8 cellular contexts compared by ENCODE assay signal in the genomic region with DNA sequence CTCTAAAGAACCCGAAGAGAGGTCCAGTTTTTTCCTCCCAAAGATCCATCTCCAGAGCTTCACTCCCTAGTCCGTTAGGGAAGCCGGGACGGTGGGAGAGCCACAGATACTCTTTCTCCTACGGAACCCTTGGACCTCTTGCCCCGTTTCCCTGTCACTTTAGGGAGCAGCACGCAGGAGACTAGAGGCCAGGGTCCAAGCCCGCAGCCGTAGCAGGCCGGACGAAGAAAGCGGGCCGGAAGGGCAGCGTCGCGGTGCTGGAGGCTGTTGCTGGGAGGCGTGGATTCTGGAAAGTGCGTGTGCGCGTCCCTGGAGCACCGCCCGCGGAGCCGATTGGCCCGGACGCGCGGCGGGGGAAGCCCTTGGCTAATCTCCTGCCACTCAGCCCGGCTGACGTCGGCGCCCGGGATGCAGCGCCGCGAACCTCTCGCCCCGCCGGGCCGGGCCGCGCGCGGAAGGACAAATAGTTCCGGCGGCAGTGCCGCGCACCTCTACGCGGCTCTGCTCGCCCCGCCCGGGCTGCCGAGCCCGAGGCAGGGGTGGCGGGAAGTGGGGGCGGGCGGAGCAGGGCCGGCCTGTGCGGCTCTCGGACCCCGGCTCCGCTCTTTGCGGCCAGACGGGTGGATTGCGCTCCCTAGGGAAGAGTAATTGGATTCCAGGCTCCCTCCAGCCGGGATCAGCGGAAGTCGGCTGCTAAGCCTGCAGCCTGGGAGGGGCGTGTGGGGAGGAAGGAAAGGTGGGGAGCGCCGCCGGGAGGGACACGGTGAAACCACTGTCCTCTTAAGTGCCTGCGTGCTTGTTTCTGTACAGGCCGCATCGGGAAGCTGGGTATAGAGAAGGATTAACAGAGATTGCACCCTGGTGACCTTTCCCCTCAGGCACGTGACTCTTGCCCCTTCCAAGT. TPM values are rescaled to one million over a fixed set of nuclear protein-coding genes. Genes with fewer than 3 reads are reported as not detected.
DNase-seq lines count a peak whose midpoint lies in the region; ATAC-seq and TF ChIP-seq lines count a peak whose summit lies in the region.

No MANE protein-coding gene starts in this region.

- H3K4me3 ChIP-seq in IMR-90 (ENCODE audit: insufficient read depth, low read depth, low read length) (peak overlapping the region; percentile 58), esophagus (ENCODE audit: low read depth in 1 of 2, low read length in 2 of 2) (peak overlapping the region; percentile 71 to 74), mucosa of stomach (ENCODE audit: low read length) (peak overlapping the region; percentile 64)

- peak overlapping the region; percentile 88 for H3K4ac ChIP-seq in IMR-90 (ENCODE audit: low read depth, low read length)

- peak; percentile 94 for ATAC-seq in GM21529 (IDR thresholded peaks at IDR 0.05; ENCODE audit: unreplicated experiment)
- ATAC-seq in IMR-90 (ENCODE audit: low read depth), result peak; percentile 97

- dilution Hi-C loops in IMR-90 (cut with HindIII; ENCODE audit: low sequenced_read_pairs, unreplicated experiment), result no loop called here

- no peaks in the 10 kb centered on the region for H3K27me3 ChIP-seq in IMR-90 (ENCODE audit: control insufficient read depth, insufficient read depth, low read length)
- no peaks in the 10 kb centered on the region for H3K27me3 ChIP-seq in esophagus (ENCODE audit: control insufficient read depth in 1 of 2, insufficient read depth in 2 of 2, low read length in 2 of 2)
- H3K27me3 ChIP-seq in mucosa of stomach (ENCODE audit: control insufficient read depth, insufficient read depth, low read length), result no peaks in the 10 kb centered on the region

- peak overlapping the region; percentile 98 for H3K56ac ChIP-seq in IMR-90 (ENCODE audit: extremely low read depth, insufficient read depth, low read length)

- H3K4me1 Mint-ChIP-seq in activated T-cell treated with anti-CD3 and anti-CD28 coated beads, Interleukin-2, amount 50 U/mL, for 24 hours (ENCODE audit: low read depth), result peaks cover 26% of the 10 kb centered on the region

- CTCF ChIA-PET in IMR-90 (lab: Yijun Ruan, JAX), result interaction anchor here (0.5 to 1.0 kb wide), 3 partner anchors 14 to 327 kb away, joined by 3 to 4 read pairs (median 3); no protein-coding TSS in a partner anchor

- H2BK20ac ChIP-seq in IMR-90 (ENCODE audit: low read depth, low read length), result peak overlapping the region; percentile 38

- peak overlapping the region; percentile 92 for H3K23ac ChIP-seq in IMR-90 (ENCODE audit: low read depth, low read length)

- H3K27ac Mint-ChIP-seq in activated T-cell treated with anti-CD3 and anti-CD28 coated beads, Interleukin-2, amount 50 U/mL, for 24 hours, result peak overlapping the region; percentile 89

- H2AK9ac ChIP-seq in IMR-90 (replicated peaks; ENCODE audit: low read depth, low read length, poor library complexity), result peak overlapping the region; percentile 96

- DNase-seq in DMS153 treated with DMSO at 0.1 percent for 48 hours (lab: John Stamatoyannopoulos, UW; ENCODE audit: unreplicated experiment) (peak; percentile 52), IMR-90 (peak; percentile 95), OCI-M1 (lab: John Stamatoyannopoulos, UW) (peak; percentile 95)
- DNase-seq in activated T-cell treated with anti-CD3 and anti-CD28 coated beads, Interleukin-2, amount 50 U/mL, for 24 hours, result peak; percentile 90
- peak; percentile 26 to 56 for DNase-seq in stimulated activated CD8-positive, alpha-beta memory T cell treated with anti-CD3 and anti-CD28 coated beads, Interleukin-4, amount 100 ng/mL, for 4 hours (ENCODE audit: low read depth in 2 of 2, low spot score in 1 of 2)

- no TSS peak for BruUV-seq in IMR-90 (replicated peaks; lab: Mats Ljungman, UMichigan)

- peak overlapping the region; percentile 73 for H2BK120ac ChIP-seq in IMR-90 (ENCODE audit: low read depth, low read length)

- peaks cover 6% of the 10 kb centered on the region; the same call in 1 of the 2 replicates for H3K4me1 ChIP-seq in IMR-90 (ENCODE audit: control insufficient read depth, insufficient read depth, low read length)
- no peaks in the 10 kb centered on the region for H3K4me1 ChIP-seq in esophagus (ENCODE audit: control insufficient read depth in 2 of 2, insufficient read depth in 2 of 2, low read length in 1 of 2)
- peaks cover 15% of the 10 kb centered on the region for H3K4me1 ChIP-seq in mucosa of stomach (ENCODE audit: control insufficient read depth, insufficient read depth, low read length)

- H3K27ac ChIP-seq in IMR-90 (ENCODE audit: insufficient read depth, low read length) (peak overlapping the region; percentile 91), esophagus (ENCODE audit: low read depth in 2 of 2, low read length in 1 of 2) (peak overlapping the region; percentile 90 to 96)

- H4K8ac ChIP-seq in IMR-90 (ENCODE audit: low read depth in 2 of 2, low read length in 2 of 2), result peak overlapping the region; percentile 89 to 98

- H3K9me3 ChIP-seq in IMR-90 (ENCODE audit: control insufficient read depth, insufficient read depth, low read length) (no peaks in the 10 kb centered on the region), esophagus (ENCODE audit: control insufficient read depth in 2 of 2, insufficient read depth in 1 of 2, low read depth in 1 of 2, low read length in 1 of 2) (no peaks in the 10 kb centered on the region), mucosa of stomach (ENCODE audit: control insufficient read depth, low read length) (no peaks in the 10 kb centered on the region)

- H3K27me3 Mint-ChIP-seq in activated T-cell treated with anti-CD3 and anti-CD28 coated beads, Interleukin-2, amount 50 U/mL, for 24 hours, result no peaks in the 10 kb centered on the region

- peak overlapping the region; percentile 63; the same call in 2 of the 3 replicates for H2BK15ac ChIP-seq in IMR-90 (ENCODE audit: low read depth, low read length)

- TF ChIP-seq POLR2A in IMR-90 (IDR thresholded peaks at IDR 0.05; ENCODE audit: low read depth, low read length), result peak; percentile 83

- in situ Hi-C loops in IMR-90 (cut with MboI; ENCODE audit: low sequenced_read_pairs), result no loop called here

- H4K5ac ChIP-seq in IMR-90 (ENCODE audit: low read depth, low read length), result peak overlapping the region; percentile 93

- H2BK5ac ChIP-seq in IMR-90 (ENCODE audit: low read depth, low read length, poor library complexity, severe bottlenecking), result peak overlapping the region; percentile 87

- peaks cover 7% of the 10 kb centered on the region for H3K9me1 ChIP-seq in IMR-90 (ENCODE audit: insufficient read depth, low read length)

- TF ChIP-seq RAD21 in IMR-90 (IDR thresholded peaks at IDR 0.05; ENCODE audit: low read length), result peak; percentile 10; the same call in 1 of the 2 replicates

- 0 out of 2 replicates have a peak, but pooled peaks have one; percentile 19 for TF ChIP-seq CTCF in IMR-90 (conservative IDR thresholded peaks at IDR 0.05; ENCODE audit: low read depth, low read length)

- peak overlapping the region; percentile 94 for H2AK5ac ChIP-seq in IMR-90 (ENCODE audit: low read depth, low read length)

- H3K36me3 ChIP-seq in IMR-90 (ENCODE audit: control insufficient read depth, insufficient read depth, low read length) (no peaks in the 10 kb centered on the region), esophagus (ENCODE audit: control insufficient read depth in 2 of 2, insufficient read depth in 2 of 2, low read length in 1 of 2) (no peaks in the 10 kb centered on the region), mucosa of stomach (ENCODE audit: control insufficient read depth, insufficient read depth, low read length) (no peaks in the 10 kb centered on the region)

- H2AFZ ChIP-seq in IMR-90 (replicated peaks; ENCODE audit: low read length, poor library complexity), result peak overlapping the region; percentile 88

- peak overlapping the region; percentile 95 for H3K4me2 ChIP-seq in IMR-90 (ENCODE audit: low read depth, low read length)

- H3K18ac ChIP-seq in IMR-90 (ENCODE audit: low read depth, low read length), result peak overlapping the region; percentile 83

- POLR2A ChIA-PET in IMR-90 (lab: Charles Lee; ENCODE audit: unreplicated experiment), result interaction anchor here (1.1 kb wide), 1 partner anchor 31 kb away, joined by 6 read pairs; a partner anchor contains a TSS

- H3K9ac ChIP-seq in IMR-90 (ENCODE audit: low read depth, low read length), result peak overlapping the region; percentile 92
- H3K9ac ChIP-seq in mucosa of stomach (ENCODE audit: low read length), result peak overlapping the region; percentile 89

- peaks cover 0 to 11% of the 10 kb centered on the region in 2 experiments; a peak in 1 of 4 replicates for H3K79me1 ChIP-seq in IMR-90 (ENCODE audit: low read depth in 1 of 2, low read length in 2 of 2)

- H4K91ac ChIP-seq in IMR-90 (ENCODE audit: insufficient read depth, low read depth, low read length), result peak overlapping the region; percentile 96

- no peaks in the 10 kb centered on the region for H3K36me3 Mint-ChIP-seq in activated T-cell treated with anti-CD3 and anti-CD28 coated beads, Interleukin-2, amount 50 U/mL, for 24 hours (ENCODE audit: low read depth)

- WGBS in IMR-90 (ENCODE audit: extremely low coverage in 2 of 2, insufficient read length in 1 of 2), 2 experiments, result 0% methylated on average over 49 of the region's 79 CpGs; no CpG with 5 or more reads in 1 of the 2 experiments
- 0 to 1% methylated on average over 59 to 79 of the region's 79 CpGs for WGBS in esophagus, 2 donors

- intact Hi-C loops in IMR-90 (cut with micrococcal nuclease), result loop anchor here (1.0 kb wide), 1 partner anchor 31 kb away; a partner anchor contains a TSS

- H3K9me3 Mint-ChIP-seq in activated T-cell treated with anti-CD3 and anti-CD28 coated beads, Interleukin-2, amount 50 U/mL, for 24 hours, result no peaks in the 10 kb centered on the region

- peak overlapping the region; percentile 97 for H3K14ac ChIP-seq in IMR-90 (replicated peaks; ENCODE audit: low read depth, low read length)

- peak overlapping the region; percentile 79 for H3K4me3 Mint-ChIP-seq in activated T-cell treated with anti-CD3 and anti-CD28 coated beads, Interleukin-2, amount 50 U/mL, for 24 hours

- no peaks in the 10 kb centered on the region for H4K20me1 ChIP-seq in IMR-90 (ENCODE audit: insufficient read depth, low read length)

TF ChIP-seq in IMR-90, 13 proteins besides CTCF, POLR2A, EP300 and RAD21 (continues in another document):
- TF ChIP-seq SMC3 (IDR thresholded peaks at IDR 0.05; ENCODE audit: low read depth, low read length) (no peak), NFE2L2 (IDR thresholded peaks at IDR 0.05; ENCODE audit: low read depth, low read length) (no peak), MAZ (IDR thresholded peaks at IDR 0.05; ENCODE audit: borderline replicate concordance, low read depth, low read length) (peak; percentile 93)

RNA-seq across cellular contexts. Expression of a gene that starts 31.3 kb away (rescaled TPM):
- total RNA-seq in IMR-90 (2012; rRNA removed), result 123 and 160 TPM in 2 replicates
- polyA plus RNA-seq in IMR-90 (2012; rRNA removed) (78.5 and 79.4 TPM in 2 replicates), esophagus (1 to 10 TPM; 6.8 to 9.5 TPM)
- polyA plus RNA-seq in IMR-90 (2012; cell fraction: cytosol; rRNA removed), result 36.3 and 53.9 TPM in 2 replicates
- 29.9 and 83.9 TPM in 2 replicates for polyA plus RNA-seq in IMR-90 (2012; cell fraction: nucleus; rRNA removed; ENCODE audit: low replicate concordance)

Comparison
In these comparisons a context has a peak if more than half of its experiments do, and no peak if none do; other contexts are left out.
1. Peak in every context shown above with its lines: DNase-seq, ATAC-seq, H3K4me3 ChIP-seq and H3K27ac ChIP-seq.
2. DNase-seq: peak in every context shown above with its lines; median percentile 95 in IMR-90; 95 in OCI-M1; 90 in activated T-cell treated with anti-CD3 and anti-CD28 coated beads, Interleukin-2, amount 50 U/mL, for 24 hours; 52 in DMS153 treated with DMSO at 0.1 percent for 48 hours; 41 in stimulated activated CD8-positive, alpha-beta memory T cell treated with anti-CD3 and anti-CD28 coated beads, Interleukin-4, amount 100 ng/mL, for 4 hours.